ENCODE assay signal across 14 cellular contexts in the genomic region with DNA sequence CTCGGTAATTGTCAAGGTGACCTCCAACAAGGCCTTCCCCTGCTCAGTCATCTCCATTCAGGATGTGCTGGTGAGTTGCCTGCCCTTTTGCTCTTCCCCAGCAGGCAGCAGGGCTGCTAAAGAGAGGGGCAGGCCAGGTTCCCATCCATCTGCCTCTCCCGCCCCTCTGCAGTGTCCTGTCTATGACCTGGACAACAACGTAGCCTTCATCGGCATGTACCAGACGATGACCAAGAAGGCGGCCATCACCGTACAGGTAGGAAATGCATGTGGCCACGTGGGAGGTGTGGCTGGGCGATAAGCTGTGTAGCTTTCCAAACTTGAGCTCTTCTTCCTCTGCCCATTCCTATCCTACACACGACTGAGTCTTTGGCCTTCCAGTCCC.
"Had no signal": no experiment of that assay in that cellular context is flagged by ENCODE, and none has a peak within 500 bp of the region (broad histone marks: within the 10 kb centered on the region; RNA-seq: fewer than 3 reads in every experiment).

No MANE protein-coding gene starts in this region.

- DNase-seq: activated CD4-positive, alpha-beta T cell treated with anti-CD3 and anti-CD28 coated beads for 4 hours; activated gamma-delta T cell; activated naive CD8-positive, alpha-beta T cell treated with anti-CD3 and anti-CD28 coated beads, Interleukin-2, amount 50 U/mL, for 24 hours; activated T-cell treated with anti-CD3 and anti-CD28 coated beads, Interleukin-2, amount 50 U/mL, for 24 hours; foreskin melanocyte; left lung; SJCRH30; spleen; stimulated activated CD4-positive, alpha-beta T cell treated with anti-CD3 and anti-CD28 coated beads, Interleukin-1b, Interleukin-23, amount 100 ng/mL, for 48 hours; stimulated activated naive CD4-positive, alpha-beta T cell; WERI-Rb-1 had no signal

- H3K9me3 ChIP-seq: left lung, right atrium auricular region, SJCRH30, spleen had no signal

- ATAC-seq: activated naive CD8-positive, alpha-beta T cell treated with anti-CD3 and anti-CD28 coated beads, Interleukin-2, amount 50 U/mL, for 24 hours; left lung had no signal

- FAIRE-seq: astrocyte, colon had no signal

- H3K27ac ChIP-seq: left lung, right atrium auricular region, SJCRH30, spleen, WERI-Rb-1 had no signal

- H3K36me3 ChIP-seq: SJCRH30 had no signal

- H3K4me3 ChIP-seq: left lung, right atrium auricular region, SJCRH30, spleen had no signal
